ENCODE assay signal across 17 cellular contexts in genomic region chr22:49244466-49245420, GRCh38.
DNase-seq lines count a peak whose midpoint lies in the region; ATAC-seq, FAIRE-seq and TF ChIP-seq lines count a peak whose summit lies in the region.
"Had no signal": no experiment of that assay in that cellular context is flagged by ENCODE, and none has a peak within 500 bp of the region (broad histone marks: within the 10 kb centered on the region; RNA-seq: fewer than 3 reads in every experiment).

No MANE protein-coding gene starts in this region.

- H3K4me1 Mint-ChIP-seq in activated CD4-positive, alpha-beta memory T cell treated with anti-CD3 and anti-CD28 coated beads, Interleukin-2, amount 10 ng/mL, durations not matched to agents 7 days and 5 days, result no peaks in the 10 kb centered on the region
- H3K4me1 Mint-ChIP-seq in activated CD4-positive, alpha-beta memory T cell treated with anti-CD3 and anti-CD28 coated beads for 36 hours (ENCODE audit: low read depth), result no peaks in the 10 kb centered on the region

- TF ChIP-seq EP300 in suprapubic skin (IDR thresholded peaks at IDR 0.05), result no peak

- no peaks in the 10 kb centered on the region for H3K27me3 Mint-ChIP-seq in activated CD4-positive, alpha-beta memory T cell treated with anti-CD3 and anti-CD28 coated beads, Interleukin-2, amount 10 ng/mL, durations not matched to agents 7 days and 5 days
- peaks cover 12% of the 10 kb centered on the region for H3K27me3 Mint-ChIP-seq in activated CD4-positive, alpha-beta memory T cell treated with anti-CD3 and anti-CD28 coated beads for 36 hours

- H3K27me3 ChIP-seq in H7 (ENCODE audit: control insufficient read depth, insufficient read depth, low read length) (no peaks in the 10 kb centered on the region), suprapubic skin (peaks cover 7% of the 10 kb centered on the region)

- H3K9me3 Mint-ChIP-seq in activated CD4-positive, alpha-beta memory T cell treated with anti-CD3 and anti-CD28 coated beads, Interleukin-2, amount 10 ng/mL, durations not matched to agents 7 days and 5 days, result no peaks in the 10 kb centered on the region
- H3K9me3 Mint-ChIP-seq in activated CD4-positive, alpha-beta memory T cell treated with anti-CD3 and anti-CD28 coated beads for 36 hours, result no peaks in the 10 kb centered on the region

- H3K36me3 Mint-ChIP-seq in activated CD4-positive, alpha-beta memory T cell treated with anti-CD3 and anti-CD28 coated beads, Interleukin-2, amount 10 ng/mL, durations not matched to agents 7 days and 5 days (ENCODE audit: low read depth), result no peaks in the 10 kb centered on the region
- no peaks in the 10 kb centered on the region for H3K36me3 Mint-ChIP-seq in activated CD4-positive, alpha-beta memory T cell treated with anti-CD3 and anti-CD28 coated beads for 36 hours

- intact Hi-C loops in activated CD4-positive, alpha-beta memory T cell treated with anti-CD3 and anti-CD28 coated beads for 36 hours (cut with micrococcal nuclease), result no loop called here
- intact Hi-C loops in kidney (cut with DNase I), result no loop called here

- TF ChIP-seq CTCF in kidney (IDR thresholded peaks at IDR 0.05; ENCODE audit: borderline replicate concordance, extremely low read depth, insufficient read depth) (no peak), suprapubic skin (IDR thresholded peaks at IDR 0.05) (no peak)

- H3K27ac Mint-ChIP-seq in activated CD4-positive, alpha-beta memory T cell treated with anti-CD3 and anti-CD28 coated beads, Interleukin-2, amount 10 ng/mL, durations not matched to agents 7 days and 5 days, result no peak overlapping the region
- H3K27ac Mint-ChIP-seq in activated CD4-positive, alpha-beta memory T cell treated with anti-CD3 and anti-CD28 coated beads for 36 hours, result no peak overlapping the region

- no peak overlapping the region for H3K4me3 Mint-ChIP-seq in activated CD4-positive, alpha-beta memory T cell treated with anti-CD3 and anti-CD28 coated beads, Interleukin-2, amount 10 ng/mL, durations not matched to agents 7 days and 5 days
- H3K4me3 Mint-ChIP-seq in activated CD4-positive, alpha-beta memory T cell treated with anti-CD3 and anti-CD28 coated beads for 36 hours, result no peak overlapping the region

- ATAC-seq in GM21737 (IDR thresholded peaks at IDR 0.05; ENCODE audit: unreplicated experiment) (no peak), GM21786 (IDR thresholded peaks at IDR 0.05; ENCODE audit: unreplicated experiment) (no peak)
- ATAC-seq: K562 had no signal

- CTCF ChIA-PET in activated CD4-positive, alpha-beta memory T cell treated with anti-CD3 and anti-CD28 coated beads, Interleukin-2, amount 10 ng/mL, durations not matched to agents 7 days and 5 days (lab: Charles Lee), result no interaction called here
- CTCF ChIA-PET in activated CD4-positive, alpha-beta memory T cell treated with anti-CD3 and anti-CD28 coated beads for 36 hours (lab: Charles Lee), result no interaction called here

- H3K27ac ChIP-seq in kidney (ENCODE audit: low read depth in 2 of 2, low read length in 2 of 2) (no peak overlapping the region), suprapubic skin (no peak overlapping the region)
- H3K27ac ChIP-seq: BLaER1 treated with 17β-estradiol and CSF1 and Interleukin-3, amounts not matched to agents 10 nM and 100 nM; HL-60; PC-9 had no signal

- no peak for FAIRE-seq in kidney (lab: Jason Lieb, UNC)
- FAIRE-seq: H1, K562 had no signal

- peak; percentile 5 for DNase-seq in activated CD4-positive, alpha-beta memory T cell treated with anti-CD3 and anti-CD28 coated beads, Interleukin-2, amount 10 ng/mL, durations not matched to agents 7 days and 5 days
- no peak for DNase-seq in activated CD4-positive, alpha-beta memory T cell treated with anti-CD3 and anti-CD28 coated beads for 36 hours
- peak; percentile 30 for DNase-seq in H7
- DNase-seq in kidney, result peak; percentile 43
- DNase-seq in suprapubic skin (ENCODE audit: low spot score in 2 of 2), result peak; percentile 36 to 70
- no peak for DNase-seq in NCI-H2107 (lab: John Stamatoyannopoulos, UW)
- DNase-seq: DMS 273 treated with DMSO at 0.1 percent for 48 hours, NCI-H1048, NCI-H1694, NCI-H774, PC-9 had no signal

- H3K36me3 ChIP-seq in H7 (replicated peaks; ENCODE audit: control insufficient read depth, insufficient read depth, low read length) (no peaks in the 10 kb centered on the region), kidney (ENCODE audit: control insufficient read depth in 1 of 2, insufficient read depth in 2 of 2, low read length in 2 of 2) (no peaks in the 10 kb centered on the region), suprapubic skin (no peaks in the 10 kb centered on the region)
- H3K36me3 ChIP-seq: BLaER1 treated with 17β-estradiol and CSF1 and Interleukin-3, amounts not matched to agents 10 nM and 100 nM had no signal

- POLR2A ChIA-PET in activated CD4-positive, alpha-beta memory T cell treated with anti-CD3 and anti-CD28 coated beads, Interleukin-2, amount 10 ng/mL, durations not matched to agents 7 days and 5 days (lab: Charles Lee), result no interaction called here
- POLR2A ChIA-PET in activated CD4-positive, alpha-beta memory T cell treated with anti-CD3 and anti-CD28 coated beads for 36 hours (lab: Charles Lee), result no interaction called here

- no peak overlapping the region for H3K9ac ChIP-seq in kidney (ENCODE audit: low read length in 2 of 2)
- H3K9ac ChIP-seq: BLaER1 treated with 17β-estradiol and CSF1 and Interleukin-3, amounts not matched to agents 10 nM and 100 nM had no signal

- H3K4me3 ChIP-seq in H7 (ENCODE audit: insufficient read depth, low read depth, low read length) (no peak overlapping the region), kidney (ENCODE audit: low read length in 2 of 2) (no peak overlapping the region), suprapubic skin (no peak overlapping the region)
- H3K4me3 ChIP-seq: BLaER1 treated with 17β-estradiol and CSF1 and Interleukin-3, amounts not matched to agents 10 nM and 100 nM; K562; PC-9 had no signal

- 91% methylated on average over 9 of the region's 16 CpGs for WGBS in suprapubic skin

- H3K9me3 ChIP-seq in kidney (ENCODE audit: control insufficient read depth in 1 of 2, low read length in 2 of 2), result no peaks in the 10 kb centered on the region
- H3K9me3 ChIP-seq in suprapubic skin, result no peaks in the 10 kb centered on the region
- H3K9me3 ChIP-seq: BLaER1 treated with 17β-estradiol and CSF1 and Interleukin-3, amounts not matched to agents 10 nM and 100 nM had no signal

- no peak for TF ChIP-seq POLR2A in suprapubic skin (IDR thresholded peaks at IDR 0.05)

- H3K4me1 ChIP-seq in kidney (ENCODE audit: control insufficient read depth in 1 of 2, insufficient read depth in 1 of 2, low read depth in 1 of 2, low read length in 2 of 2) (no peaks in the 10 kb centered on the region), suprapubic skin (no peaks in the 10 kb centered on the region)
- H3K4me1 ChIP-seq: BLaER1 treated with 17β-estradiol and CSF1 and Interleukin-3, amounts not matched to agents 10 nM and 100 nM had no signal

Comparison
In these comparisons a context has a peak if more than half of its experiments do, and no peak if none do; other contexts are left out.
1. DNase-seq: peak in activated CD4-positive, alpha-beta memory T cell treated with anti-CD3 and anti-CD28 coated beads, Interleukin-2, amount 10 ng/mL, durations not matched to agents 7 days and 5 days (single experiment), H7 (single experiment), kidney (single experiment) and suprapubic skin (2 of 2); none in activated CD4-positive, alpha-beta memory T cell treated with anti-CD3 and anti-CD28 coated beads for 36 hours (single experiment) and NCI-H2107 (single experiment).